ENCODE assay signal across 8 cellular contexts in the genomic region with DNA sequence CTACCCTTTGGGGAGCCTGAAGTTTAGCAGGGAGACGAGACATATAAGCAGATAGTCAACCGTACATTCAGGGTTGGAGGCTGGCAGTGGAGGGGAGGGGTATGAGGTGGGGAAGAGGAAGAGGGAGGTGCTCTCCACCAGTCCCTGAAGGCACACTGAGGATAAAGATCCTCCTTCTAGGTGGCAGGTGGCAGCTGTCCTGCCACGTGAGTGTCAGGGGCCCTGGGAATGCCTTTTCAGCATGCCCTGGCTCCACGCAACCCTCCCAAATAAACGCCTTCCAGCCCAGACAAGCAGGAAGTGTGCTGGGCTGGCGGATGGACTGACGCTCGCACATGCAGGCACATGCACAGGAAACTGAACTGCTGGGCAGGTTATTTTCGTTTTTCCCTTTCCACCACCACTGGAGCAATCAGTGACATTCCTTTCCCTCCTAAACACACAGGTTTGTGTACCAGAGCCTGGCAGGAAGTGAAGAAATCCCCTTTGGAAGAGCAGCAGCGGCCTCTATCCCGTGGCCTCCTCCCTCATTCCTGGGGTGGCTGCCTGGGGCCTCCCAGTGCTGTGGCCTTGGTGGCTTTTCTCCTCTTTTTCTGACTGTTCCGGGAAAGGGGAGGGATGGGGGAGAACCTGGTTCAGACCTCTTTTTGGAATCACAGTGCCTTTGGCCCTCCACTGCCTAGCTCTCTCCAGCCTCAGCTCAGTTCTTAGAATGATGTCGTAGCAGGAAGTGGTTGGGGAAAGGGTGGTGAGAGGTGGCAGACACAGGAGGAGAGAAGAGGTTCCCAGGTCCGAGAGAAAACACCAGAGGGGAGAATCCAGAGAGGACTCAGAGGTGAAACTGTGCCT.
A peak's percentile ranks its signal among the peaks of the same experiment; 100 is the strongest.
DNase-seq lines count a peak whose midpoint lies in the region; ATAC-seq and TF ChIP-seq lines count a peak whose summit lies in the region.

No MANE protein-coding gene starts in this region.

- no peaks in the 10 kb centered on the region for H3K36me3 ChIP-seq in right atrium auricular region
- no peaks in the 10 kb centered on the region for H3K36me3 ChIP-seq in spleen

- H3K4me3 ChIP-seq in right atrium auricular region, result no peak overlapping the region
- peak overlapping the region in 1 of 8 donors; percentile 37 for H3K4me3 ChIP-seq in spleen

- peaks cover 3% of the 10 kb centered on the region for H3K9me3 Mint-ChIP-seq in activated T-helper 2 cell treated with anti-CD3 and anti-CD28 coated beads, Interferon-gamma antibody, Interleukin-2, Interleukin-4, amounts not matched to agents 10 μg/mL and 5 μg/mL and 100 μg/mL, durations not matched to agents 14 hours and 24 hours and 36 hours

- H3K27me3 Mint-ChIP-seq in activated T-helper 2 cell treated with anti-CD3 and anti-CD28 coated beads, Interferon-gamma antibody, Interleukin-2, Interleukin-4, amounts not matched to agents 10 μg/mL and 5 μg/mL and 100 μg/mL, durations not matched to agents 14 hours and 24 hours and 36 hours (ENCODE audit: low read depth), result no peaks in the 10 kb centered on the region

- H3K4me1 ChIP-seq in right atrium auricular region (peaks cover 0 to 19% of the 10 kb centered on the region in 2 donors), spleen (peaks cover 0 to 17% (median 11%) of the 10 kb centered on the region in 6 donors)

- peaks cover 22% of the 10 kb centered on the region for H3K4me1 Mint-ChIP-seq in activated T-helper 2 cell treated with anti-CD3 and anti-CD28 coated beads, Interferon-gamma antibody, Interleukin-2, Interleukin-4, amounts not matched to agents 10 μg/mL and 5 μg/mL and 100 μg/mL, durations not matched to agents 14 hours and 24 hours and 36 hours (ENCODE audit: low read depth)

- no peak overlapping the region for H3K4me3 Mint-ChIP-seq in activated T-helper 2 cell treated with anti-CD3 and anti-CD28 coated beads, Interferon-gamma antibody, Interleukin-2, Interleukin-4, amounts not matched to agents 10 μg/mL and 5 μg/mL and 100 μg/mL, durations not matched to agents 14 hours and 24 hours and 36 hours (ENCODE audit: low read depth)

- H3K9me3 ChIP-seq in right atrium auricular region (peaks cover 0 to 9% of the 10 kb centered on the region in 2 donors), spleen (no peaks in the 10 kb centered on the region)

- WGBS in spleen, 5 donors, result 3 to 6% (median 6%) methylated on average over 14 of the region's 14 CpGs

- TF ChIP-seq CTCF in right atrium auricular region (IDR thresholded peaks at IDR 0.05) (peak in 1 of 2 donors; percentile 26), spleen (IDR thresholded peaks at IDR 0.05 in 8 of 11, conservative IDR thresholded peaks at IDR 0.05 in 3 of 11) (no peak)

- H3K27me3 ChIP-seq in right atrium auricular region (no peaks in the 10 kb centered on the region), spleen (replicated peaks in 1 of 7) (no peaks in the 10 kb centered on the region)

- ATAC-seq in HG02885 (IDR thresholded peaks at IDR 0.05; ENCODE audit: poor library complexity, unreplicated experiment) (no peak), HG02642 (IDR thresholded peaks at IDR 0.05; ENCODE audit: poor library complexity, unreplicated experiment) (no peak)

- no peaks in the 10 kb centered on the region for H3K36me3 Mint-ChIP-seq in activated T-helper 2 cell treated with anti-CD3 and anti-CD28 coated beads, Interferon-gamma antibody, Interleukin-2, Interleukin-4, amounts not matched to agents 10 μg/mL and 5 μg/mL and 100 μg/mL, durations not matched to agents 14 hours and 24 hours and 36 hours (ENCODE audit: low read depth)

- intact Hi-C loops in activated T-helper 2 cell treated with anti-CD3 and anti-CD28 coated beads, Interferon-gamma antibody, Interleukin-2, Interleukin-4, amounts not matched to agents 10 μg/mL and 5 μg/mL and 100 μg/mL, durations not matched to agents 14 hours and 24 hours and 36 hours (cut with micrococcal nuclease), result loop anchor here (5.0 kb wide), 1 partner anchor 78 kb away; no protein-coding TSS in a partner anchor
- intact Hi-C loops in spleen (cut with DNase I; ENCODE audit: low total_unique reads), result no loop called here

- H3K27ac ChIP-seq in right atrium auricular region, result peak overlapping the region; percentile 72 to 76
- peak overlapping the region; percentile 43 to 89 (median 84) for H3K27ac ChIP-seq in spleen

- no peak for TF ChIP-seq POLR2A in spleen (IDR thresholded peaks at IDR 0.05)

- H3K27ac Mint-ChIP-seq in activated T-helper 2 cell treated with anti-CD3 and anti-CD28 coated beads, Interferon-gamma antibody, Interleukin-2, Interleukin-4, amounts not matched to agents 10 μg/mL and 5 μg/mL and 100 μg/mL, durations not matched to agents 14 hours and 24 hours and 36 hours, result peak overlapping the region; percentile 68

- peak; percentile 95 for DNase-seq in NCI-H2171 treated with DMSO at 0.1 percent for 48 hours (lab: John Stamatoyannopoulos, UW)
- DNase-seq in activated T-helper 2 cell treated with anti-CD3 and anti-CD28 coated beads, Interferon-gamma antibody, Interleukin-2, Interleukin-4, amounts not matched to agents 10 μg/mL and 5 μg/mL and 100 μg/mL, durations not matched to agents 14 hours and 24 hours and 36 hours (ENCODE audit: low spot score), result no peak
- DNase-seq in right atrium auricular region (ENCODE audit: low spot score), result peak; percentile 78
- DNase-seq in spleen, result peak; percentile 82
- no peak for DNase-seq in NOMO-1 (lab: John Stamatoyannopoulos, UW; ENCODE audit: unreplicated experiment in 2 of 2)
- no peak for DNase-seq in AG08396 (ENCODE audit: low spot score)

Comparison
In these comparisons a context has a peak if more than half of its experiments do, and no peak if none do; other contexts are left out.
1. DNase-seq: peak in NCI-H2171 treated with DMSO at 0.1 percent for 48 hours (single experiment), right atrium auricular region (single experiment) and spleen (single experiment); none in activated T-helper 2 cell treated with anti-CD3 and anti-CD28 coated beads, Interferon-gamma antibody, Interleukin-2, Interleukin-4, amounts not matched to agents 10 μg/mL and 5 μg/mL and 100 μg/mL, durations not matched to agents 14 hours and 24 hours and 36 hours (single experiment), NOMO-1 (0 of 2) and AG08396 (single experiment).